21 cellular contexts compared by ENCODE assay signal in the genomic region with DNA sequence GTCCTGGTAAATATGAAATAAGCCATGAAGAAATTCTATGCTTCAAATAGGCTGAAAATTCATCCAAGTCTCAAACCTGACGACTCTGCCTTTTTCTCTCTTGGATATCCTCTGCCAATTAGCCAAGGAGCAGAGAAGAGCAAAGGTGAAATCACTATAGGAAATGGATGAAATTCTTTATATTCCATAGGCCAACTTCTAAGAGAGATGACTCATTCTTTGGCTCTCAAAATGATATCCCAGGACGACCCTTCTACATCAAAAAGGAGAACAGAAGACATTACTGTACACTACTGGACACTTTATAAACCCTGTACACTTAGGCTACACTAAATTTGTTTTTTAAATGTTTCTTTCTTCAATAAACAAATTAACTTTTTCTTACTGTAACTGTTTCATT. TPM values are rescaled to one million over a fixed set of nuclear protein-coding genes. Genes with fewer than 3 reads are reported as not detected.
DNase-seq lines count a peak whose midpoint lies in the region; ATAC-seq, FAIRE-seq and TF ChIP-seq lines count a peak whose summit lies in the region.
"Had no signal": no experiment of that assay in that cellular context is flagged by ENCODE, and none has a peak within 500 bp of the region (broad histone marks: within the 10 kb centered on the region; RNA-seq: fewer than 3 reads in every experiment).

No MANE protein-coding gene starts in this region.

- peak overlapping the region; percentile 59 for H3K27ac ChIP-seq in ACC112 (ENCODE audit: low read depth, low read length)
- no peak overlapping the region for H3K27ac ChIP-seq in left ventricle myocardium inferior (replicated peaks)
- H3K27ac ChIP-seq: breast epithelium, gastroesophageal sphincter, parathyroid adenoma, testis had no signal

- H3K27me3 ChIP-seq in ACC112 (ENCODE audit: insufficient read depth, low read length) (no peaks in the 10 kb centered on the region), left ventricle myocardium inferior (ENCODE audit: low read depth) (no peaks in the 10 kb centered on the region)
- H3K27me3 ChIP-seq: breast epithelium, gastroesophageal sphincter, testis had no signal

- H3K4me3 ChIP-seq in ACC112 (ENCODE audit: low read depth, low read length), result peak overlapping the region; percentile 42; the same call in 1 of the 2 replicates
- H3K4me3 ChIP-seq in left ventricle myocardium inferior, result no peak overlapping the region
- H3K4me3 ChIP-seq: breast epithelium, gastroesophageal sphincter, GM12878, testis had no signal

- no peaks in the 10 kb centered on the region for H3K36me3 ChIP-seq in ACC112 (ENCODE audit: insufficient read depth, low read length)
- no peaks in the 10 kb centered on the region for H3K36me3 ChIP-seq in left ventricle myocardium inferior
- H3K36me3 ChIP-seq: gastroesophageal sphincter had no signal

- ATAC-seq in HG03159 (IDR thresholded peaks at IDR 0.05; ENCODE audit: unreplicated experiment) (no peak), left colon (no peak)
- ATAC-seq: gastroesophageal sphincter; GM12878; stimulated activated memory B cell treated with anti-CD40 and anti-IgM and Interleukin-4, amounts not matched to agents 10 μg/mL and 1 μg/mL and 100 μg/mL, for 72 hours had no signal

- no peaks in the 10 kb centered on the region for H3K79me2 ChIP-seq in ACC112 (ENCODE audit: control insufficient read depth, insufficient read depth, low read length, unreplicated experiment)
- H3K79me2 ChIP-seq: parathyroid adenoma had no signal

- no peak for TF ChIP-seq CTCF in left ventricle myocardium inferior (IDR thresholded peaks at IDR 0.05; ENCODE audit: borderline replicate concordance)

- intact Hi-C loops in left colon (cut with DNase I, micrococcal nuclease) (no loop called here), left ventricle myocardium inferior (cut with micrococcal nuclease) (no loop called here)

- H2AFZ ChIP-seq in ACC112 (ENCODE audit: low read length, unreplicated experiment), result peak overlapping the region; percentile 39
- H2AFZ ChIP-seq: parathyroid adenoma had no signal

- H3K9me3 ChIP-seq in left ventricle myocardium inferior (replicated peaks), result peaks cover 7% of the 10 kb centered on the region
- H3K9me3 ChIP-seq: breast epithelium, gastroesophageal sphincter, testis had no signal

- FAIRE-seq in HTR-8/SVneo (lab: Jason Lieb, UNC), result no peak
- FAIRE-seq: GM12878 had no signal

- DNase-seq in HTR-8/SVneo (ENCODE audit: insufficient read length, low spot score) (peak; percentile 45), astrocyte of the hippocampus (ENCODE audit: low read depth, low spot score) (peak; percentile 8), iris pigment epithelial cell (ENCODE audit: low read depth) (peak; percentile 63), NCI-H748 treated with DMSO at 0.1 percent for 48 hours (lab: John Stamatoyannopoulos, UW) (no peak), left colon (no peak), left ventricle myocardium inferior (no peak)
- DNase-seq: activated CD4-positive, alpha-beta T cell treated with anti-CD3 and anti-CD28 coated beads for 1 hour; mesendoderm; naive B cell; NCI-H2107; NCI-H524; stimulated activated CD4-positive, alpha-beta T cell treated with anti-CD3 and anti-CD28 coated beads, Interleukin-1b, Interleukin-23, amount 100 ng/mL, for 48 hours; testis had no signal

- peaks cover 18% of the 10 kb centered on the region for H3K4me1 ChIP-seq in ACC112 (ENCODE audit: control insufficient read depth, insufficient read depth, low read length, unreplicated experiment)
- H3K4me1 ChIP-seq in left ventricle myocardium inferior, result peaks cover 15% of the 10 kb centered on the region
- H3K4me1 ChIP-seq: breast epithelium, gastroesophageal sphincter, parathyroid adenoma, testis had no signal

RNA-seq across cellular contexts. Expression of gene PDE1A, which starts 22.7 kb away (rescaled TPM):
- total RNA-seq in left colon (1 to 10 TPM; 2.2 to 4.0 TPM), left ventricle myocardium inferior (17.3 TPM)
- total RNA-seq: activated CD8-positive, alpha-beta memory T cell treated with anti-CD3 and anti-CD28 coated beads for 36 hours; GM12878 had no signal

Comparison
In these comparisons a context has a peak if more than half of its experiments do, and no peak if none do; other contexts are left out.
1. DNase-seq: peak in HTR-8/SVneo (single experiment), astrocyte of the hippocampus (single experiment) and iris pigment epithelial cell (single experiment); none in NCI-H748 treated with DMSO at 0.1 percent for 48 hours (single experiment), left colon (0 of 2) and left ventricle myocardium inferior (single experiment).